1 cellular context compared by ENCODE assay signal in the genomic region with DNA sequence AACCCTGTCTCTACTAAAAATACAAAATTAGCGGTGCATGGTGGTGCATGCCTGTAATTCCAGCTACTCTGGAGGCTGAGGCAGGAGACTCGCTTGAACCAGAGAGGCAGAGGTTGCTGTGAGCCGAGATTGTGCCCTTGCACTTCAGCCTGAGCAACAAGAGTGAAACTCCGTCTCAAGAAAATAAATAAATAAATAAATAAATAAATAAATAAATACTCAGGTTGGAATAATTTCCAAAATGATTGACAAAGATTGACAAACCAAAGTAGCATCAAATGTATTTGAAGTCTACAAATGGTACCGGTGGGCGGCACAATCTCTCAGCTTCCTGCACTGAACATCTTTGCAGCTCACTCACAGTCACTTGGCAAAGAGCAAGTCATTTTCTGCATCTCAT.
TF ChIP-seq lines count a peak whose summit lies in the region.

No MANE protein-coding gene starts in this region.

TF ChIP-seq in HEK293, 187 proteins besides CTCF, POLR2A, EP300 and RAD21 (continued from another document):
- TF ChIP-seq, protein P1, sequence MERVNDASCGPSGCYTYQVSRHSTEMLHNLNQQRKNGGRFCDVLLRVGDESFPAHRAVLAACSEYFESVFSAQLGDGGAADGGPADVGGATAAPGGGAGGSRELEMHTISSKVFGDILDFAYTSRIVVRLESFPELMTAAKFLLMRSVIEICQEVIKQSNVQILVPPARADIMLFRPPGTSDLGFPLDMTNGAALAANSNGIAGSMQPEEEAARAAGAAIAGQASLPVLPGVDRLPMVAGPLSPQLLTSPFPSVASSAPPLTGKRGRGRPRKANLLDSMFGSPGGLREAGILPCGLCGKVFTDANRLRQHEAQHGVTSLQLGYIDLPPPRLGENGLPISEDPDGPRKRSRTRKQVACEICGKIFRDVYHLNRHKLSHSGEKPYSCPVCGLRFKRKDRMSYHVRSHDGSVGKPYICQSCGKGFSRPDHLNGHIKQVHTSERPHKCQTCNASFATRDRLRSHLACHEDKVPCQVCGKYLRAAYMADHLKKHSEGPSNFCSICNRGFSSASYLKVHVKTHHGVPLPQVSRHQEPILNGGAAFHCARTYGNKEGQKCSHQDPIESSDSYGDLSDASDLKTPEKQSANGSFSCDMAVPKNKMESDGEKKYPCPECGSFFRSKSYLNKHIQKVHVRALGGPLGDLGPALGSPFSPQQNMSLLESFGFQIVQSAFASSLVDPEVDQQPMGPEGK (tag by site-specific recombination; IDR thresholded peaks at IDR 0.05): no peak
- TF ChIP-seq SALL2 (tag by site-specific recombination; IDR thresholded peaks at IDR 0.05; ENCODE audit: borderline replicate concordance): no peak
- TF ChIP-seq, protein P2, sequence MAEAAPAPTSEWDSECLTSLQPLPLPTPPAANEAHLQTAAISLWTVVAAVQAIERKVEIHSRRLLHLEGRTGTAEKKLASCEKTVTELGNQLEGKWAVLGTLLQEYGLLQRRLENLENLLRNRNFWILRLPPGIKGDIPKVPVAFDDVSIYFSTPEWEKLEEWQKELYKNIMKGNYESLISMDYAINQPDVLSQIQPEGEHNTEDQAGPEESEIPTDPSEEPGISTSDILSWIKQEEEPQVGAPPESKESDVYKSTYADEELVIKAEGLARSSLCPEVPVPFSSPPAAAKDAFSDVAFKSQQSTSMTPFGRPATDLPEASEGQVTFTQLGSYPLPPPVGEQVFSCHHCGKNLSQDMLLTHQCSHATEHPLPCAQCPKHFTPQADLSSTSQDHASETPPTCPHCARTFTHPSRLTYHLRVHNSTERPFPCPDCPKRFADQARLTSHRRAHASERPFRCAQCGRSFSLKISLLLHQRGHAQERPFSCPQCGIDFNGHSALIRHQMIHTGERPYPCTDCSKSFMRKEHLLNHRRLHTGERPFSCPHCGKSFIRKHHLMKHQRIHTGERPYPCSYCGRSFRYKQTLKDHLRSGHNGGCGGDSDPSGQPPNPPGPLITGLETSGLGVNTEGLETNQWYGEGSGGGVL (tag by site-specific recombination; IDR thresholded peaks at IDR 0.05): no peak
